11 cellular contexts compared by ENCODE assay signal in the genomic region with DNA sequence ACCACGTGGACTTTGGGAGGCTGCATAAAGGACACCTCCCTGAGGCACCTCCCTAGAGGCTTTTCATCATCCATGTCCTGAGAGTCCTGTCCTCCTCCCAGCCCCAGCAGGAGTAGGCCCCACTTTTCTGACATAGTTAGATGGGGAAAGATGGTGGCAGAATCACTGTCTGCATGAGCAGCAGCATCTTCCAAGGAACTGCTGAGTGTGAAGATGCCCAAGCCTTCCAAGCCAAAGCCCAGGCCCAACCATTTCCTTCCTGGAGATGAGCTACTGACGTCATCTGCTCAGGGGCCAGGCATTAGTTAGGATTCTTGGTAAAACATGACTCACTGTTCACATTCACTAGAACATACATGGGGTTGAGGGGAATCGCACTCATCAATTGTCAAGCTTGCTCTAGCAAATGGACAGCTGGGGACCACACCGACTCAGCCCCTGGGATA. TPM values are rescaled to one million over a fixed set of nuclear protein-coding genes. Genes with fewer than 3 reads are reported as not detected.
DNase-seq lines count a peak whose midpoint lies in the region; ATAC-seq and TF ChIP-seq lines count a peak whose summit lies in the region.
"Had no signal": no experiment of that assay in that cellular context is flagged by ENCODE, and none has a peak within 500 bp of the region (broad histone marks: within the 10 kb centered on the region; RNA-seq: fewer than 3 reads in every experiment).

No MANE protein-coding gene starts in this region.

- peak overlapping the region; percentile 86 for H3K27ac Mint-ChIP-seq in activated CD8-positive, alpha-beta memory T cell treated with anti-CD3 and anti-CD28 coated beads, Interleukin-2, amount 10 ng/mL, durations not matched to agents 7 days and 5 days
- H3K27ac Mint-ChIP-seq: memory B cell had no signal

- H3K4me1 ChIP-seq in SJCRH30 = peaks cover 12% of the 10 kb centered on the region

- peak; percentile 82 for ATAC-seq in activated CD8-positive, alpha-beta memory T cell treated with anti-CD3 and anti-CD28 coated beads, Interleukin-2, amount 10 ng/mL, durations not matched to agents 7 days and 5 days
- ATAC-seq in GM19035 (IDR thresholded peaks at IDR 0.05; ENCODE audit: unreplicated experiment) = no peak
- no peak for ATAC-seq in GM19328 (IDR thresholded peaks at IDR 0.05; ENCODE audit: unreplicated experiment)

- H3K36me3 ChIP-seq in SJCRH30 = no peaks in the 10 kb centered on the region

- TF ChIP-seq CTCF in epithelial cell of esophagus (IDR thresholded peaks at IDR 0.05; ENCODE audit: insufficient read depth, low read depth, low read length, missing control alignments) = no peak

- H3K27me3 ChIP-seq in SJCRH30 = no peaks in the 10 kb centered on the region

- H3K36me3 Mint-ChIP-seq in activated CD8-positive, alpha-beta memory T cell treated with anti-CD3 and anti-CD28 coated beads, Interleukin-2, amount 10 ng/mL, durations not matched to agents 7 days and 5 days = peaks cover 32% of the 10 kb centered on the region
- H3K36me3 Mint-ChIP-seq: CD4-positive, alpha-beta memory T cell; memory B cell had no signal

- no peak overlapping the region for H3K27ac ChIP-seq in SJCRH30
- H3K27ac ChIP-seq: HL-60 had no signal

- H3K4me1 Mint-ChIP-seq in activated CD8-positive, alpha-beta memory T cell treated with anti-CD3 and anti-CD28 coated beads, Interleukin-2, amount 10 ng/mL, durations not matched to agents 7 days and 5 days = peaks cover 81% of the 10 kb centered on the region
- H3K4me1 Mint-ChIP-seq: CD4-positive, alpha-beta memory T cell had no signal

- no peaks in the 10 kb centered on the region for H3K9me3 Mint-ChIP-seq in activated CD8-positive, alpha-beta memory T cell treated with anti-CD3 and anti-CD28 coated beads, Interleukin-2, amount 10 ng/mL, durations not matched to agents 7 days and 5 days (ENCODE audit: low read depth)
- H3K9me3 Mint-ChIP-seq: CD4-positive, alpha-beta memory T cell; memory B cell had no signal

- CTCF ChIA-PET in activated CD8-positive, alpha-beta memory T cell treated with anti-CD3 and anti-CD28 coated beads, Interleukin-2, amount 10 ng/mL, durations not matched to agents 7 days and 5 days (lab: Charles Lee) = interaction anchor here (0.7 to 5.8 kb wide), 7 partner anchors 18 to 96 kb away, joined by 3 to 34 read pairs (median 7); a partner anchor contains a TSS

- no peak overlapping the region for H3K4me3 Mint-ChIP-seq in activated CD8-positive, alpha-beta memory T cell treated with anti-CD3 and anti-CD28 coated beads, Interleukin-2, amount 10 ng/mL, durations not matched to agents 7 days and 5 days
- H3K4me3 Mint-ChIP-seq: memory B cell had no signal

- H3K27me3 Mint-ChIP-seq in activated CD8-positive, alpha-beta memory T cell treated with anti-CD3 and anti-CD28 coated beads, Interleukin-2, amount 10 ng/mL, durations not matched to agents 7 days and 5 days = no peaks in the 10 kb centered on the region
- H3K27me3 Mint-ChIP-seq: CD4-positive, alpha-beta memory T cell; memory B cell had no signal

- H3K4me3 ChIP-seq in SJCRH30 (no peak overlapping the region), epithelial cell of esophagus (ENCODE audit: low read length) (no peak overlapping the region)

- H3K9me3 ChIP-seq in SJCRH30 (replicated peaks) = no peaks in the 10 kb centered on the region

- DNase-seq in activated CD8-positive, alpha-beta memory T cell treated with anti-CD3 and anti-CD28 coated beads, Interleukin-2, amount 10 ng/mL, durations not matched to agents 7 days and 5 days = peak; percentile 76
- DNase-seq in activated CD8-positive, alpha-beta memory T cell treated with anti-CD3 and anti-CD28 coated beads, Interleukin-2, amount 50 U/mL, for 4 hours = no peak
- DNase-seq in SJCRH30 = peak; percentile 37 to 50
- peak; percentile 81 for DNase-seq in epithelial cell of esophagus (ENCODE audit: low read depth)
- DNase-seq in stimulated activated CD4-positive, alpha-beta T cell treated with anti-CD3 and anti-CD28 coated beads, Interleukin-4, amount 100 ng/mL, for 48 hours (ENCODE audit: low read depth in 2 of 2) = peak; percentile 49 to 67
- DNase-seq in NCI-H524 (lab: John Stamatoyannopoulos, UW) = no peak
- DNase-seq: CD4-positive, alpha-beta memory T cell had no signal

RNA-seq across cellular contexts. Expression of a gene that starts 37.3 kb away (rescaled TPM):
- 10 to 100 TPM; 34.9 to 69.8 TPM for total RNA-seq in activated CD8-positive, alpha-beta memory T cell treated with anti-CD3 and anti-CD28 coated beads, Interleukin-2, amount 10 ng/mL, durations not matched to agents 7 days and 5 days
- total RNA-seq in SJCRH30 (2014; rRNA removed; shearing (Covaris generic)) = 0.10 TPM in 1 of 2 replicates, not detected in the other

RNA-seq across cellular contexts. Expression of a gene that starts 47.8 kb away (rescaled TPM):
- total RNA-seq in activated CD8-positive, alpha-beta memory T cell treated with anti-CD3 and anti-CD28 coated beads, Interleukin-2, amount 10 ng/mL, durations not matched to agents 7 days and 5 days = 100 to 1,000 TPM; 226 to 284 TPM
- total RNA-seq in SJCRH30 (2014; rRNA removed; shearing (Covaris generic)) = 34.9 and 37.1 TPM in 2 replicates

Comparison
In these comparisons a context has a peak if more than half of its experiments do, and no peak if none do; other contexts are left out.
1. DNase-seq: peak in activated CD8-positive, alpha-beta memory T cell treated with anti-CD3 and anti-CD28 coated beads, Interleukin-2, amount 10 ng/mL, durations not matched to agents 7 days and 5 days (single experiment), SJCRH30 (2 of 2), epithelial cell of esophagus (single experiment) and stimulated activated CD4-positive, alpha-beta T cell treated with anti-CD3 and anti-CD28 coated beads, Interleukin-4, amount 100 ng/mL, for 48 hours (2 of 2); none in activated CD8-positive, alpha-beta memory T cell treated with anti-CD3 and anti-CD28 coated beads, Interleukin-2, amount 50 U/mL, for 4 hours (single experiment) and NCI-H524 (0 of 2).
2. RNA of a gene that starts 37.3 kb away (total RNA-seq): 34.9 to 69.8 TPM in activated CD8-positive, alpha-beta memory T cell treated with anti-CD3 and anti-CD28 coated beads, Interleukin-2, amount 10 ng/mL, durations not matched to agents 7 days and 5 days; 0.10 TPM in SJCRH30; every median in the first group is over 10 times any median in the second.